ENCODE assay signal across 1 cellular context in the genomic region with DNA sequence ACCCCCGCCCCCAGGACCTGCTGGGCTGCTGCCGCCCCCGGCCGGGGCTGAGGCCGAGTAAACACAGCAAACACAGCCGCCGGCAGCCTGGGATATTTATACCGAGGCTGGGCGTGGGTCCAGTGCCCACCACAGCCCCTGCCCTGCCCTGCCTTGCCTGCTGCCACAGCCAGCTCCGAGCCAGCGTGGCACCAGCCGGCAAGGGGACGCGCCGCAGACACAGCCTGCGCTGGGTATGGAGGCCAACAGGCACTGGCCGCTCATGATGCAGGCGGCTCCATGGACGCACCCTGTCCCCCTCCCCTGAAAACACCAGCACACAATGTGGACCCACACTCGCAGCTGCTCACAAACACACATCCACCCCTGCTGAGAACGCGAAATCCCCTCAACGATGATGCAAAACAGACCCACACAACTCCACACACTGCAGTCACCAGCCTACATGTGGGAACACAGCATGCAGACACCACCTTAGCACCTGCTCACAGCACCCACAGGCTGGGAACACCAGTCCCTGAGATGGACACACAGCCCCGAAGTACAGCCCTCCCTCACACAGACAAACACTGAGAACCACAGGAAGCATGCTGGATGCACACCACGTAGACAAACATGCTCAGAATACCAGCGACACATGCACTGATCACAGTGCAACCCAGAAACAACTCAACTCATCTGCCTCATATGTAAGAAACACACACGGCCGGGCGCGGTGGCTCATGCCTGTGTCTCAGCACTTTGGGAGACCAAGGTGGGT.
TF ChIP-seq lines count a peak whose summit lies in the region.

No MANE protein-coding gene starts in this region.

TF ChIP-seq in HepG2, 621 proteins besides CTCF, POLR2A, EP300 and RAD21 (continues in another document):
- peak; percentile 63 for TF ChIP-seq RBFOX2 (IDR thresholded peaks at IDR 0.05; ENCODE audit: low read depth, low read length)
- no peak for TF ChIP-seq KLF11 (CRISPR knock-in tag; IDR thresholded peaks at IDR 0.05)
- no peak for TF ChIP-seq HCFC1 (IDR thresholded peaks at IDR 0.05; ENCODE audit: low read depth, low read length)
- TF ChIP-seq, protein P1, sequence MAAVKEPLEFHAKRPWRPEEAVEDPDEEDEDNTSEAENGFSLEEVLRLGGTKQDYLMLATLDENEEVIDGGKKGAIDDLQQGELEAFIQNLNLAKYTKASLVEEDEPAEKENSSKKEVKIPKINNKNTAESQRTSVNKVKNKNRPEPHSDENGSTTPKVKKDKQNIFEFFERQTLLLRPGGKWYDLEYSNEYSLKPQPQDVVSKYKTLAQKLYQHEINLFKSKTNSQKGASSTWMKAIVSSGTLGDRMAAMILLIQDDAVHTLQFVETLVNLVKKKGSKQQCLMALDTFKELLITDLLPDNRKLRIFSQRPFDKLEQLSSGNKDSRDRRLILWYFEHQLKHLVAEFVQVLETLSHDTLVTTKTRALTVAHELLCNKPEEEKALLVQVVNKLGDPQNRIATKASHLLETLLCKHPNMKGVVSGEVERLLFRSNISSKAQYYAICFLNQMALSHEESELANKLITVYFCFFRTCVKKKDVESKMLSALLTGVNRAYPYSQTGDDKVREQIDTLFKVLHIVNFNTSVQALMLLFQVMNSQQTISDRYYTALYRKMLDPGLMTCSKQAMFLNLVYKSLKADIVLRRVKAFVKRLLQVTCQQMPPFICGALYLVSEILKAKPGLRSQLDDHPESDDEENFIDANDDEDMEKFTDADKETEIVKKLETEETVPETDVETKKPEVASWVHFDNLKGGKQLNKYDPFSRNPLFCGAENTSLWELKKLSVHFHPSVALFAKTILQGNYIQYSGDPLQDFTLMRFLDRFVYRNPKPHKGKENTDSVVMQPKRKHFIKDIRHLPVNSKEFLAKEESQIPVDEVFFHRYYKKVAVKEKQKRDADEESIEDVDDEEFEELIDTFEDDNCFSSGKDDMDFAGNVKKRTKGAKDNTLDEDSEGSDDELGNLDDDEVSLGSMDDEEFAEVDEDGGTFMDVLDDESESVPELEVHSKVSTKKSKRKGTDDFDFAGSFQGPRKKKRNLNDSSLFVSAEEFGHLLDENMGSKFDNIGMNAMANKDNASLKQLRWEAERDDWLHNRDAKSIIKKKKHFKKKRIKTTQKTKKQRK (IDR thresholded peaks at IDR 0.05; ENCODE audit: low read length) = no peak
- peak; percentile 94 for TF ChIP-seq AGO2 (optimal IDR thresholded peaks at IDR 0.05; ENCODE audit: low read depth, low read length)
- TF ChIP-seq HDAC6 (IDR thresholded peaks at IDR 0.05; ENCODE audit: low read depth, low read length) = no peak
- 0 out of 2 replicates have a peak, but pooled peaks have one; percentile 7 for TF ChIP-seq ZNF772 (CRISPR knock-in tag; IDR thresholded peaks at IDR 0.05)
- TF ChIP-seq, protein P2, sequence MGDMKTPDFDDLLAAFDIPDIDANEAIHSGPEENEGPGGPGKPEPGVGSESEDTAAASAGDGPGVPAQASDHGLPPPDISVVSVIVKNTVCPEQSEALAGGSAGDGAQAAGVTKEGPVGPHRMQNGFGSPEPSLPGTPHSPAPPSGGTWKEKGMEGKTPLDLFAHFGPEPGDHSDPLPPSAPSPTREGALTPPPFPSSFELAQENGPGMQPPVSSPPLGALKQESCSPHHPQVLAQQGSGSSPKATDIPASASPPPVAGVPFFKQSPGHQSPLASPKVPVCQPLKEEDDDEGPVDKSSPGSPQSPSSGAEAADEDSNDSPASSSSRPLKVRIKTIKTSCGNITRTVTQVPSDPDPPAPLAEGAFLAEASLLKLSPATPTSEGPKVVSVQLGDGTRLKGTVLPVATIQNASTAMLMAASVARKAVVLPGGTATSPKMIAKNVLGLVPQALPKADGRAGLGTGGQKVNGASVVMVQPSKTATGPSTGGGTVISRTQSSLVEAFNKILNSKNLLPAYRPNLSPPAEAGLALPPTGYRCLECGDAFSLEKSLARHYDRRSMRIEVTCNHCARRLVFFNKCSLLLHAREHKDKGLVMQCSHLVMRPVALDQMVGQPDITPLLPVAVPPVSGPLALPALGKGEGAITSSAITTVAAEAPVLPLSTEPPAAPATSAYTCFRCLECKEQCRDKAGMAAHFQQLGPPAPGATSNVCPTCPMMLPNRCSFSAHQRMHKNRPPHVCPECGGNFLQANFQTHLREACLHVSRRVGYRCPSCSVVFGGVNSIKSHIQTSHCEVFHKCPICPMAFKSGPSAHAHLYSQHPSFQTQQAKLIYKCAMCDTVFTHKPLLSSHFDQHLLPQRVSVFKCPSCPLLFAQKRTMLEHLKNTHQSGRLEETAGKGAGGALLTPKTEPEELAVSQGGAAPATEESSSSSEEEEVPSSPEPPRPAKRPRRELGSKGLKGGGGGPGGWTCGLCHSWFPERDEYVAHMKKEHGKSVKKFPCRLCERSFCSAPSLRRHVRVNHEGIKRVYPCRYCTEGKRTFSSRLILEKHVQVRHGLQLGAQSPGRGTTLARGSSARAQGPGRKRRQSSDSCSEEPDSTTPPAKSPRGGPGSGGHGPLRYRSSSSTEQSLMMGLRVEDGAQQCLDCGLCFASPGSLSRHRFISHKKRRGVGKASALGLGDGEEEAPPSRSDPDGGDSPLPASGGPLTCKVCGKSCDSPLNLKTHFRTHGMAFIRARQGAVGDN (CRISPR knock-in tag; IDR thresholded peaks at IDR 0.05) = peak; percentile 67
- no peak for TF ChIP-seq ZNF430 (CRISPR knock-in tag; IDR thresholded peaks at IDR 0.05)
- TF ChIP-seq ZNF619 (CRISPR knock-in tag; IDR thresholded peaks at IDR 0.05) = no peak
- 0 out of 2 replicates have a peak, but pooled peaks have one; percentile 24 for TF ChIP-seq SRY (CRISPR knock-in tag; IDR thresholded peaks at IDR 0.05)
- TF ChIP-seq, protein P3, sequence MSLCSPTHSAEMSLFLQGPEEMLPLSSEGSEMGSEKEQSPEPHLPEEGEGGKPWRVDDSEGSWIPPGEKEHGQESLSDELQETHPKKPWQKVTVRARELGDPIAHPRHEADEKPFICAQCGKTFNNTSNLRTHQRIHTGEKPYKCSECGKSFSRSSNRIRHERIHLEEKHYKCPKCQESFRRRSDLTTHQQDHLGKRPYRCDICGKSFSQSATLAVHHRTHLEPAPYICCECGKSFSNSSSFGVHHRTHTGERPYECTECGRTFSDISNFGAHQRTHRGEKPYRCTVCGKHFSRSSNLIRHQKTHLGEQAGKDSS (CRISPR knock-in tag; IDR thresholded peaks at IDR 0.05; ENCODE audit: borderline replicate concordance, low read depth) = peak; percentile 76; the same call in 1 of the 2 replicates
- TF ChIP-seq DPF2 (CRISPR knock-in tag; IDR thresholded peaks at IDR 0.05; ENCODE audit: borderline replicate concordance, low read depth) = 0 out of 2 replicates have a peak, but pooled peaks have one; percentile 15
- peak; percentile 45; the same call in 1 of the 2 replicates for TF ChIP-seq GATAD1 (CRISPR knock-in tag; IDR thresholded peaks at IDR 0.05)
- TF ChIP-seq, protein P4, sequence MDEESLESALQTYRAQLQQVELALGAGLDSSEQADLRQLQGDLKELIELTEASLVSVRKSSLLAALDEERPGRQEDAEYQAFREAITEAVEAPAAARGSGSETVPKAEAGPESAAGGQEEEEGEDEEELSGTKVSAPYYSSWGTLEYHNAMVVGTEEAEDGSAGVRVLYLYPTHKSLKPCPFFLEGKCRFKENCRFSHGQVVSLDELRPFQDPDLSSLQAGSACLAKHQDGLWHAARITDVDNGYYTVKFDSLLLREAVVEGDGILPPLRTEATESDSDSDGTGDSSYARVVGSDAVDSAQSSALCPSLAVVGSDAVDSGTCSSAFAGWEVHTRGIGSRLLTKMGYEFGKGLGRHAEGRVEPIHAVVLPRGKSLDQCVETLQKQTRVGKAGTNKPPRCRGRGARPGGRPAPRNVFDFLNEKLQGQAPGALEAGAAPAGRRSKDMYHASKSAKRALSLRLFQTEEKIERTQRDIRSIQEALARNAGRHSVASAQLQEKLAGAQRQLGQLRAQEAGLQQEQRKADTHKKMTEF (CRISPR knock-in tag; IDR thresholded peaks at IDR 0.05) = peak; percentile 46
- TF ChIP-seq, protein P5, sequence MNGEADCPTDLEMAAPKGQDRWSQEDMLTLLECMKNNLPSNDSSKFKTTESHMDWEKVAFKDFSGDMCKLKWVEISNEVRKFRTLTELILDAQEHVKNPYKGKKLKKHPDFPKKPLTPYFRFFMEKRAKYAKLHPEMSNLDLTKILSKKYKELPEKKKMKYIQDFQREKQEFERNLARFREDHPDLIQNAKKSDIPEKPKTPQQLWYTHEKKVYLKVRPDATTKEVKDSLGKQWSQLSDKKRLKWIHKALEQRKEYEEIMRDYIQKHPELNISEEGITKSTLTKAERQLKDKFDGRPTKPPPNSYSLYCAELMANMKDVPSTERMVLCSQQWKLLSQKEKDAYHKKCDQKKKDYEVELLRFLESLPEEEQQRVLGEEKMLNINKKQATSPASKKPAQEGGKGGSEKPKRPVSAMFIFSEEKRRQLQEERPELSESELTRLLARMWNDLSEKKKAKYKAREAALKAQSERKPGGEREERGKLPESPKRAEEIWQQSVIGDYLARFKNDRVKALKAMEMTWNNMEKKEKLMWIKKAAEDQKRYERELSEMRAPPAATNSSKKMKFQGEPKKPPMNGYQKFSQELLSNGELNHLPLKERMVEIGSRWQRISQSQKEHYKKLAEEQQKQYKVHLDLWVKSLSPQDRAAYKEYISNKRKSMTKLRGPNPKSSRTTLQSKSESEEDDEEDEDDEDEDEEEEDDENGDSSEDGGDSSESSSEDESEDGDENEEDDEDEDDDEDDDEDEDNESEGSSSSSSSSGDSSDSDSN (CRISPR knock-in tag; IDR thresholded peaks at IDR 0.05) = peak; percentile 40
- 0 out of 2 replicates have a peak, but pooled peaks have one; percentile 13 for TF ChIP-seq ZNF543 (CRISPR knock-in tag; IDR thresholded peaks at IDR 0.05)
- TF ChIP-seq ZNF432 (CRISPR knock-in tag; IDR thresholded peaks at IDR 0.05; ENCODE audit: borderline replicate concordance) = no peak
- TF ChIP-seq, protein P6, sequence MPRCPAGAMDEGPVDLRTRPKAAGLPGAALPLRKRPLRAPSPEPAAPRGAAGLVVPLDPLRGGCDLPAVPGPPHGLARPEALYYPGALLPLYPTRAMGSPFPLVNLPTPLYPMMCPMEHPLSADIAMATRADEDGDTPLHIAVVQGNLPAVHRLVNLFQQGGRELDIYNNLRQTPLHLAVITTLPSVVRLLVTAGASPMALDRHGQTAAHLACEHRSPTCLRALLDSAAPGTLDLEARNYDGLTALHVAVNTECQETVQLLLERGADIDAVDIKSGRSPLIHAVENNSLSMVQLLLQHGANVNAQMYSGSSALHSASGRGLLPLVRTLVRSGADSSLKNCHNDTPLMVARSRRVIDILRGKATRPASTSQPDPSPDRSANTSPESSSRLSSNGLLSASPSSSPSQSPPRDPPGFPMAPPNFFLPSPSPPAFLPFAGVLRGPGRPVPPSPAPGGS (CRISPR knock-in tag; IDR thresholded peaks at IDR 0.05) = 0 out of 2 replicates have a peak, but pooled peaks have one; percentile 31
- TF ChIP-seq MATR3 (CRISPR knock-in tag; IDR thresholded peaks at IDR 0.05) = no peak
- no peak for TF ChIP-seq NRL (CRISPR knock-in tag; IDR thresholded peaks at IDR 0.05; ENCODE audit: borderline replicate concordance)
- TF ChIP-seq ZNF577 (CRISPR knock-in tag; IDR thresholded peaks at IDR 0.05; ENCODE audit: borderline replicate concordance, low read depth) = no peak
- TF ChIP-seq ZNF253 (CRISPR knock-in tag; IDR thresholded peaks at IDR 0.05; ENCODE audit: borderline replicate concordance) = peak; percentile 22; the same call in 1 of the 2 replicates
- TF ChIP-seq AGO1 (IDR thresholded peaks at IDR 0.05; ENCODE audit: low read depth, low read length, poor library complexity, severe bottlenecking) = peak; percentile 61
- TF ChIP-seq REXO4 (CRISPR knock-in tag; IDR thresholded peaks at IDR 0.05; ENCODE audit: borderline replicate concordance) = no peak
- TF ChIP-seq, protein P7, sequence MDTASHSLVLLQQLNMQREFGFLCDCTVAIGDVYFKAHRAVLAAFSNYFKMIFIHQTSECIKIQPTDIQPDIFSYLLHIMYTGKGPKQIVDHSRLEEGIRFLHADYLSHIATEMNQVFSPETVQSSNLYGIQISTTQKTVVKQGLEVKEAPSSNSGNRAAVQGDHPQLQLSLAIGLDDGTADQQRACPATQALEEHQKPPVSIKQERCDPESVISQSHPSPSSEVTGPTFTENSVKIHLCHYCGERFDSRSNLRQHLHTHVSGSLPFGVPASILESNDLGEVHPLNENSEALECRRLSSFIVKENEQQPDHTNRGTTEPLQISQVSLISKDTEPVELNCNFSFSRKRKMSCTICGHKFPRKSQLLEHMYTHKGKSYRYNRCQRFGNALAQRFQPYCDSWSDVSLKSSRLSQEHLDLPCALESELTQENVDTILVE (CRISPR knock-in tag; IDR thresholded peaks at IDR 0.05) = no peak
- 0 out of 2 replicates have a peak, but pooled peaks have one; percentile 32 for TF ChIP-seq SP5 (CRISPR knock-in tag; IDR thresholded peaks at IDR 0.05; ENCODE audit: borderline replicate concordance, low read depth)
- TF ChIP-seq ZNF775 (CRISPR knock-in tag; IDR thresholded peaks at IDR 0.05; ENCODE audit: borderline replicate concordance) = no peak
- TF ChIP-seq SCMH1 (CRISPR knock-in tag; IDR thresholded peaks at IDR 0.05; ENCODE audit: borderline replicate concordance) = no peak
